Comparison of ENCODE assay signal across 24 cellular contexts in genomic region chr10:96955733-96956132, GRCh38.
DNase-seq lines count a peak whose midpoint lies in the region; ATAC-seq, FAIRE-seq and TF ChIP-seq lines count a peak whose summit lies in the region.
"Had no signal": no experiment of that assay in that cellular context is flagged by ENCODE, and none has a peak within 500 bp of the region (broad histone marks: within the 10 kb centered on the region; RNA-seq: fewer than 3 reads in every experiment).

No MANE protein-coding gene starts in this region.

- peaks cover 0 to 16% of the 10 kb centered on the region in 2 experiments for H3K36me3 ChIP-seq in HEK293 (ENCODE audit: control insufficient read depth in 2 of 2, insufficient read depth in 1 of 2, low read length in 2 of 2)

- H3K27ac Mint-ChIP-seq in glutamatergic neuron (ENCODE audit: unreplicated experiment) = no peak overlapping the region
- H3K27ac Mint-ChIP-seq: CD4-positive, CD25-positive, alpha-beta regulatory T cell; CD8-positive, alpha-beta memory T cell; H9 had no signal

- H3K27ac ChIP-seq in HEK293 (ENCODE audit: extremely low read depth, low read depth, low read length) = no peak overlapping the region

- H3K4me3 Mint-ChIP-seq in glutamatergic neuron (ENCODE audit: unreplicated experiment) = peak overlapping the region; percentile 1
- H3K4me3 Mint-ChIP-seq: CD8-positive, alpha-beta memory T cell; H9; IgD-negative memory B cell had no signal

- POLR2A ChIA-PET in HEK293 (lab: Yijun Ruan, JAX) = no interaction called here

- H3K4me3 ChIP-seq in HEK293 (ENCODE audit: low read depth, low read length) = no peak overlapping the region

- no peak for TF ChIP-seq POLR2A in H54 (IDR thresholded peaks at IDR 0.05; ENCODE audit: low read depth, low read length)

- H3K4me1 ChIP-seq in HEK293 (ENCODE audit: control insufficient read depth, insufficient read depth, low read length) = peaks cover 26% of the 10 kb centered on the region
- H3K4me1 ChIP-seq: BE2C had no signal

- FAIRE-seq in H54 (lab: Jason Lieb, UNC) = peak; percentile 27
- FAIRE-seq: A204.1, GM12892, GM18507, HTR-8/SVneo had no signal

- H3K9me3 Mint-ChIP-seq in glutamatergic neuron (ENCODE audit: unreplicated experiment) = no peaks in the 10 kb centered on the region
- H3K9me3 Mint-ChIP-seq: CD4-positive, CD25-positive, alpha-beta regulatory T cell; CD8-positive, alpha-beta memory T cell; H9; IgD-negative memory B cell had no signal

- peaks cover 3% of the 10 kb centered on the region for H3K27me3 Mint-ChIP-seq in glutamatergic neuron (ENCODE audit: unreplicated experiment)
- H3K27me3 Mint-ChIP-seq: CD4-positive, CD25-positive, alpha-beta regulatory T cell; CD8-positive, alpha-beta memory T cell; IgD-negative memory B cell had no signal

- TF ChIP-seq CTCF in HEK293 (tag by site-specific recombination; IDR thresholded peaks at IDR 0.05) (no peak), glutamatergic neuron (IDR thresholded peaks at IDR 0.05; ENCODE audit: partially characterized antibody, unreplicated experiment) (no peak)

- DNase-seq in H54 (ENCODE audit: insufficient read length, low spot score) (no peak), NCI-H2171 treated with DMSO at 0.1 percent for 48 hours (lab: John Stamatoyannopoulos, UW) (peak; percentile 65), glutamatergic neuron (no peak), NOMO-1 treated with dmso at 0.1 percent for 144 hours (lab: John Stamatoyannopoulos, UW; ENCODE audit: unreplicated experiment) (no peak)
- DNase-seq: ACHN; BE2C; C1 segment of cervical spinal cord; CD4-positive, CD25-positive, alpha-beta regulatory T cell; CD8-positive, alpha-beta memory T cell; COR-L47; DMS153; DMS79; GDM1; GOT3; H9; KBM-7 had no signal

- H3K9me3 ChIP-seq in HEK293 (ENCODE audit: control insufficient read depth, insufficient read depth, low read depth, low read length) = no peaks in the 10 kb centered on the region
- H3K9me3 ChIP-seq: BE2C had no signal

- CTCF ChIA-PET in HEK293 (lab: Yijun Ruan, JAX) = no interaction called here

- peaks cover 28% of the 10 kb centered on the region for H3K4me1 Mint-ChIP-seq in glutamatergic neuron (ENCODE audit: low read depth, unreplicated experiment)
- H3K4me1 Mint-ChIP-seq: H9, IgD-negative memory B cell had no signal

- ATAC-seq in HG02610 (IDR thresholded peaks at IDR 0.05; ENCODE audit: unreplicated experiment) (no peak), HG03139 (IDR thresholded peaks at IDR 0.05; ENCODE audit: unreplicated experiment) (no peak)

- no peaks in the 10 kb centered on the region for H3K36me3 Mint-ChIP-seq in glutamatergic neuron (ENCODE audit: unreplicated experiment)

TF ChIP-seq in HEK293, 187 proteins besides CTCF, POLR2A, EP300 and RAD21:
- peak; percentile 22; the same call in 1 of the 2 replicates for TF ChIP-seq ZBTB17 (tag by site-specific recombination; IDR thresholded peaks at IDR 0.05)
- no peak for TF ChIP-seq ZNF785 (tag by site-specific recombination; IDR thresholded peaks at IDR 0.05)
